In the genomic region with DNA sequence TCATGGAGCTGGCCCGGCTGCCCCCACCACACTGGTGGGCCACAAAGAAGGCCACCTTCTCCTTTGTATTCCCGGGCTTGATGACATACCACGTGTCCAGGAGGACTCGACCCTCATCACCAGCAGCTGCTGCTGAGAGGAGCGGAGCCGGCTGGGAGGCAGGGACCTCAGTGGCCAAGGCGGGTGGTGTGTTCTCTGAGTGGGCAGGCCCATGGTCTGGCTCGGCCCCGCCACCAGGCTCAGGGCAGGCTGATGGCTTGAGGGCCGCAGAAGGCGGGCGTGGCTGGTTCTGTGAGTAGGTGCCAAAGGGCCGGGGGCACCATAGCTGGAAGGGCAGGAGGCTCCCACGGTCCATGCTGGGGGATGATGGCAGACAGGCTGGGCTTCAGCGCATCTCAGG, we compare ENCODE assay signal across 17 cellular contexts. TPM values are rescaled to one million over a fixed set of nuclear protein-coding genes. Genes with fewer than 3 reads are reported as not detected.
DNase-seq lines count a peak whose midpoint lies in the region; FAIRE-seq and TF ChIP-seq lines count a peak whose summit lies in the region.
"Had no signal": no experiment of that assay in that cellular context is flagged by ENCODE, and none has a peak within 500 bp of the region (broad histone marks: within the 10 kb centered on the region; RNA-seq: fewer than 3 reads in every experiment).

No MANE protein-coding gene starts in this region.

- H3K23me2 ChIP-seq in H1 (ENCODE audit: low read depth, low read length): peaks cover 13% of the 10 kb centered on the region

- no peak overlapping the region for H4K91ac ChIP-seq in H1 (replicated peaks; ENCODE audit: insufficient read length, low read length)

- no peak overlapping the region for H4K5ac ChIP-seq in H1 (ENCODE audit: insufficient read length, low read depth, low read length)

- no peak overlapping the region for H4K8ac ChIP-seq in H1 (ENCODE audit: extremely low read depth, insufficient read depth, low read length)

- H3K4me3 Mint-ChIP-seq in osteocyte (ENCODE audit: unreplicated experiment): no peak overlapping the region
- H3K4me3 Mint-ChIP-seq: HFFc6 had no signal

- no peak overlapping the region for H3K27ac Mint-ChIP-seq in osteocyte (ENCODE audit: unreplicated experiment)
- H3K27ac Mint-ChIP-seq: HFFc6 had no signal

- TF ChIP-seq EP300 in H1 (IDR thresholded peaks at IDR 0.05; ENCODE audit: borderline replicate concordance in 1 of 2, low read depth in 2 of 2, low read length in 2 of 2): no peak

- peaks cover 14% of the 10 kb centered on the region for H3K36me3 Mint-ChIP-seq in osteocyte (ENCODE audit: unreplicated experiment)

- no peak overlapping the region for H3K23ac ChIP-seq in H1 (ENCODE audit: insufficient read length)

- TF ChIP-seq CTCF in right atrium auricular region (IDR thresholded peaks at IDR 0.05) (no peak), H1 (IDR thresholded peaks at IDR 0.05; ENCODE audit: control extremely low read depth in 1 of 3, insufficient read depth in 1 of 3, low read depth in 1 of 3, low read length in 3 of 3) (no peak), osteoblast (IDR thresholded peaks at IDR 0.05; ENCODE audit: extremely low read depth, low read depth, low read length) (no peak), tibial artery (IDR thresholded peaks at IDR 0.05) (no peak), osteocyte (IDR thresholded peaks at IDR 0.05) (no peak)

- TF ChIP-seq POLR2A in H1 (IDR thresholded peaks at IDR 0.05; ENCODE audit: control extremely low read depth in 1 of 2, low read depth in 2 of 2, low read length in 2 of 2): no peak

- no peak overlapping the region for H3K4ac ChIP-seq in H1 (replicated peaks; ENCODE audit: insufficient read length, low read depth, low read length)

- no peak for FAIRE-seq in H1 (lab: Jason Lieb, UNC)
- FAIRE-seq: GM18507, HTR-8/SVneo, K562 had no signal

- H3K79me2 ChIP-seq in H1 (ENCODE audit: control insufficient read depth in 1 of 2, insufficient read depth in 2 of 2, low read length in 2 of 2): peaks cover 8 to 35% of the 10 kb centered on the region in 2 experiments
- peaks cover 65% of the 10 kb centered on the region for H3K79me2 ChIP-seq in osteoblast (ENCODE audit: insufficient read depth, low read length)

- H2AFZ ChIP-seq in H1 (ENCODE audit: low read length) (no peak overlapping the region), osteoblast (ENCODE audit: low read length) (no peak overlapping the region)

- CTCF ChIA-PET in H1 (lab: Charles Lee; ENCODE audit: partially characterized antibody): interaction anchor here (0.6 to 4.2 kb wide), 6 partner anchors 9 to 274 kb away, joined by 3 to 14 read pairs (median 4); no protein-coding TSS in a partner anchor

- no peak overlapping the region for H3K14ac ChIP-seq in H1 (ENCODE audit: insufficient read length)

- H3K27ac ChIP-seq in right atrium auricular region: peak overlapping the region; percentile 61 to 80
- no peak overlapping the region for H3K27ac ChIP-seq in H1 (ENCODE audit: low read depth, low read length)
- no peak overlapping the region for H3K27ac ChIP-seq in osteoblast (ENCODE audit: low read depth, low read length)
- H3K27ac ChIP-seq in tibial artery: no peak overlapping the region
- H3K27ac ChIP-seq: BLaER1 treated with 17β-estradiol and CSF1 and Interleukin-3, amounts not matched to agents 10 nM and 100 nM had no signal

- H3K4me3 ChIP-seq in right atrium auricular region (no peak overlapping the region), H1 (ENCODE audit: extremely low read depth in 1 of 4, insufficient read depth in 2 of 4, low read depth in 3 of 4, low read length in 4 of 4) (no peak overlapping the region), osteoblast (ENCODE audit: insufficient read depth, low read length) (no peak overlapping the region), tibial artery (no peak overlapping the region)
- H3K4me3 ChIP-seq: BLaER1 treated with 17β-estradiol and CSF1 and Interleukin-3, amounts not matched to agents 10 nM and 100 nM; HAP-1; K562 had no signal

- H3K4me2 ChIP-seq in H1 (ENCODE audit: insufficient read depth in 1 of 2, low read depth in 2 of 2, low read length in 2 of 2) (no peak overlapping the region), osteoblast (ENCODE audit: insufficient read depth, low read length) (no peak overlapping the region)

- peaks cover 25% of the 10 kb centered on the region for H3K4me1 Mint-ChIP-seq in osteocyte (ENCODE audit: unreplicated experiment)

- H2BK12ac ChIP-seq in H1 (ENCODE audit: low read depth, low read length): no peak overlapping the region

- H3K9ac ChIP-seq in H1 (replicated peaks in 1 of 4; ENCODE audit: extremely low read depth in 1 of 4, low read depth in 3 of 4, low read length in 3 of 4): no peak overlapping the region
- H3K9ac ChIP-seq: BLaER1 treated with 17β-estradiol and CSF1 and Interleukin-3, amounts not matched to agents 10 nM and 100 nM had no signal

- H3K18ac ChIP-seq in H1 (ENCODE audit: extremely low read depth, low read length): no peak overlapping the region

- WGBS in H1 (ENCODE audit: extremely low coverage in 1 of 2, insufficient coverage in 1 of 2, insufficient read length in 1 of 2, insufficient replicate concordance in 2 of 2, low coverage in 1 of 2, low lambda C conversion rate in 2 of 2, missing lambda C conversion rate in 1 of 2), 2 experiments: 95% methylated on average over 13 of the region's 15 CpGs; no CpG with 5 or more reads in 1 of the 2 experiments

- H2AK5ac ChIP-seq in H1 (ENCODE audit: low read depth, low read length): no peak overlapping the region

- H3K27me3 ChIP-seq in right atrium auricular region (no peaks in the 10 kb centered on the region), H1 (replicated peaks in 1 of 4; ENCODE audit: control insufficient read depth in 3 of 4, extremely low read depth in 1 of 4, insufficient read depth in 3 of 4, low read length in 3 of 4) (no peaks in the 10 kb centered on the region), osteoblast (ENCODE audit: insufficient read depth, low read length) (no peaks in the 10 kb centered on the region), tibial artery (no peaks in the 10 kb centered on the region)
- H3K27me3 ChIP-seq: BLaER1 treated with 17β-estradiol and CSF1 and Interleukin-3, amounts not matched to agents 10 nM and 100 nM had no signal

- H3K9me3 ChIP-seq in right atrium auricular region: no peaks in the 10 kb centered on the region
- no peaks in the 10 kb centered on the region for H3K9me3 ChIP-seq in H1 (ENCODE audit: insufficient read depth in 2 of 2, low read depth in 1 of 2, low read length in 1 of 2)
- H3K9me3 ChIP-seq in osteoblast (ENCODE audit: low read depth, low read length): no peaks in the 10 kb centered on the region
- no peaks in the 10 kb centered on the region for H3K9me3 ChIP-seq in tibial artery
- H3K9me3 ChIP-seq: BLaER1 treated with 17β-estradiol and CSF1 and Interleukin-3, amounts not matched to agents 10 nM and 100 nM; HAP-1 had no signal

- no peaks in the 10 kb centered on the region for H3K27me3 Mint-ChIP-seq in osteocyte (ENCODE audit: unreplicated experiment)

- H2BK20ac ChIP-seq in H1 (ENCODE audit: low read length): no peak overlapping the region

- TF ChIP-seq RAD21 in H1 (IDR thresholded peaks at IDR 0.05 in 1 of 2, conservative IDR thresholded peaks at IDR 0.05 in 1 of 2; ENCODE audit: low read depth in 2 of 2, low read length in 2 of 2): no peak

- POLR2A ChIA-PET in H1 (lab: Charles Lee; ENCODE audit: partially characterized antibody): interaction anchor here (0.6 to 20.0 kb wide), 5 partner anchors 9 to 53 kb away, joined by 3 to 284 read pairs (median 5); partner anchors contain the start of genes QPCTL, SIX5 and SNRPD2

- H4K20me1 ChIP-seq in H1 (replicated peaks in 1 of 2; ENCODE audit: control insufficient read depth in 1 of 2, insufficient read depth in 2 of 2, low read length in 2 of 2) (peaks cover 5% of the 10 kb centered on the region in 2 experiments), osteoblast (ENCODE audit: insufficient read depth, low read length) (peaks cover 3% of the 10 kb centered on the region)

- H3K79me1 ChIP-seq in H1 (ENCODE audit: low read depth, low read length): peaks cover 8% of the 10 kb centered on the region

- H3K9me3 Mint-ChIP-seq in osteocyte (ENCODE audit: unreplicated experiment): no peaks in the 10 kb centered on the region
- H3K9me3 Mint-ChIP-seq: CD4-positive, CD25-positive, alpha-beta regulatory T cell; HFFc6 had no signal

- intact Hi-C loops in cardiac septum (cut with DNase I): no loop called here
- intact Hi-C loops in tibial artery (cut with DNase I; ENCODE audit: low total_unique reads): loop anchor here (10.0 kb wide), 1 partner anchor 52 kb away; the partner anchor contains the start of gene SIX5

- H3K4me1 ChIP-seq in right atrium auricular region (peaks cover 0 to 19% of the 10 kb centered on the region in 2 donors), H1 (replicated peaks in 1 of 4; ENCODE audit: control insufficient read depth in 3 of 4, insufficient read depth in 4 of 4, low read length in 3 of 4) (peaks cover 0 to 8% (median 6%) of the 10 kb centered on the region in 4 experiments; a peak in 6 of 7 replicates), osteoblast (ENCODE audit: insufficient read depth, low read length) (peaks cover 16% of the 10 kb centered on the region), tibial artery (peaks cover 0 to 16% (median 8%) of the 10 kb centered on the region in 4 donors)

- 0 out of 2 replicates have a peak overlapping the region, but pooled peaks have one; percentile 46 for H2BK15ac ChIP-seq in H1 (ENCODE audit: low read length)

- DNase-seq in right atrium auricular region (ENCODE audit: low spot score) (no peak), cardiac septum (ENCODE audit: low spot score) (no peak), H1 (ENCODE audit: low read depth in 1 of 2, low spot score in 2 of 2) (no peak), osteoblast (ENCODE audit: insufficient read length, low spot score, missing footprints) (peak; percentile 65), tibial artery (no peak), osteocyte (ENCODE audit: extremely low spot score, unreplicated experiment) (no peak)
- DNase-seq: ACHN; CD4-positive, CD25-positive, alpha-beta regulatory T cell; DMS53; GOT3; HFFc6 had no signal

- H2BK5ac ChIP-seq in H1 (ENCODE audit: low read depth, low read length): no peak overlapping the region

- H3K36me3 ChIP-seq in right atrium auricular region (peaks cover 19% of the 10 kb centered on the region), H1 (ENCODE audit: control insufficient read depth in 2 of 4, insufficient read depth in 4 of 4, low read length in 3 of 4) (peaks cover 0 to 19% (median 11%) of the 10 kb centered on the region in 4 experiments; a peak in 6 of 8 replicates), osteoblast (ENCODE audit: insufficient read depth, low read length) (no peaks in the 10 kb centered on the region), tibial artery (peaks cover 10 to 26% (median 23%) of the 10 kb centered on the region in 3 donors)

- no peak overlapping the region for H2BK120ac ChIP-seq in H1 (replicated peaks; ENCODE audit: low read depth, low read length)

- no peak overlapping the region for H3K56ac ChIP-seq in H1 (replicated peaks; ENCODE audit: insufficient read length, low read depth, low read length)

RNA-seq across cellular contexts. Expression of gene FBXO46, which starts 17.6 kb away (rescaled TPM):
- total RNA-seq in right atrium auricular region (10 to 100 TPM; 11.6 to 12.1 TPM), cardiac septum (8.2 TPM), osteoblast (8.0 and 9.0 TPM in 2 replicates), osteocyte (16.0 and 18.3 TPM in 2 replicates)
- 38.9 and 42.3 TPM in 2 replicates for total RNA-seq in H1 (2021; fragmentation: NEBNext Ultra II Directional; extraction: Animal tissue kit (Norgen Biotek cat#: 25700))
- polyA plus RNA-seq in H1 (2011; rRNA removed): 11.2 and 22.1 TPM in 2 replicates
- 17.2 TPM for polyA plus RNA-seq in H1 (2011; cell fraction: cytosol; rRNA removed)
- polyA plus RNA-seq in H1 (2011; cell fraction: nucleus; rRNA removed): 37.0 TPM
- polyA plus RNA-seq in H1 (2012, experiment 1 of 2): 12.7 to 20.2 TPM (median 18.5 TPM) in 4 replicates
- polyA plus RNA-seq in H1 (2012, experiment 2 of 2): 12.9 TPM
- polyA plus RNA-seq in H1 (2013, experiment 1 of 2): 21.3 TPM
- 21.9 TPM for polyA plus RNA-seq in H1 (2013, experiment 2 of 2)
- 5.4 and 9.2 TPM in 2 replicates for polyA minus RNA-seq in H1 (2011; rRNA and poly(A)+ RNA removed)
- polyA minus RNA-seq in H1 (2011; cell fraction: cytosol; rRNA and poly(A)+ RNA removed): 15.4 TPM
- polyA minus RNA-seq in H1 (2011; cell fraction: nucleus; rRNA and poly(A)+ RNA removed): 16.4 TPM

RNA-seq across cellular contexts. Expression of gene MEIOSIN, which starts 20.1 kb away (rescaled TPM):
- total RNA-seq in right atrium auricular region: under 1 TPM; 0.78 to 0.90 TPM
- total RNA-seq in cardiac septum: not detected
- not detected in 2 replicates for total RNA-seq in H1 (2021; fragmentation: NEBNext Ultra II Directional; extraction: Animal tissue kit (Norgen Biotek cat#: 25700))
- polyA plus RNA-seq in H1 (2011; rRNA removed): 0.11 and 0.14 TPM in 2 replicates
- 0.06 TPM for polyA plus RNA-seq in H1 (2011; cell fraction: cytosol; rRNA removed)
- 0.09 TPM for polyA plus RNA-seq in H1 (2011; cell fraction: nucleus; rRNA removed)
- polyA plus RNA-seq in H1 (2012, experiment 1 of 2): 0.07 to 0.09 TPM (median 0.08 TPM) in 3 of 4 replicates, not detected in the other
- not detected for polyA plus RNA-seq in H1 (2012, experiment 2 of 2)
- 0.06 TPM for polyA plus RNA-seq in H1 (2013, experiment 1 of 2)
- 0.07 TPM for polyA plus RNA-seq in H1 (2013, experiment 2 of 2)
- polyA minus RNA-seq in H1 (2011; rRNA and poly(A)+ RNA removed): 0.16 TPM in 1 of 2 replicates, not detected in the other
- polyA minus RNA-seq in H1 (2011; cell fraction: cytosol; rRNA and poly(A)+ RNA removed): not detected
- not detected for polyA minus RNA-seq in H1 (2011; cell fraction: nucleus; rRNA and poly(A)+ RNA removed)
- not detected in 2 replicates for total RNA-seq in osteoblast
- not detected in 2 replicates for total RNA-seq in osteocyte
- total RNA-seq: A172; CD4-positive, CD25-positive, alpha-beta regulatory T cell; HFFc6 had no signal
- polyA plus RNA-seq: CD4-positive, CD25-positive, alpha-beta regulatory T cell had no signal

RNA-seq across cellular contexts. Expression of gene QPCTL, which starts 20.7 kb away (rescaled TPM):
- 1 to 10 TPM; 2.4 to 3.0 TPM for total RNA-seq in right atrium auricular region
- 2.6 TPM for total RNA-seq in cardiac septum
- total RNA-seq in H1 (2021; fragmentation: NEBNext Ultra II Directional; extraction: Animal tissue kit (Norgen Biotek cat#: 25700)): 25.2 and 27.1 TPM in 2 replicates
- 35.3 and 49.3 TPM in 2 replicates for polyA plus RNA-seq in H1 (2011; rRNA removed)
- polyA plus RNA-seq in H1 (2011; cell fraction: cytosol; rRNA removed): 25.1 TPM
- 66.5 TPM for polyA plus RNA-seq in H1 (2011; cell fraction: nucleus; rRNA removed)
- 24.3 to 29.8 TPM (median 24.9 TPM) in 4 replicates for polyA plus RNA-seq in H1 (2012, experiment 1 of 2)
- polyA plus RNA-seq in H1 (2012, experiment 2 of 2): 36.1 TPM
- polyA plus RNA-seq in H1 (2013, experiment 1 of 2): 26.5 TPM
- 27.2 TPM for polyA plus RNA-seq in H1 (2013, experiment 2 of 2)
- 15.5 and 21.6 TPM in 2 replicates for polyA minus RNA-seq in H1 (2011; rRNA and poly(A)+ RNA removed)
- 13.3 TPM for polyA minus RNA-seq in H1 (2011; cell fraction: cytosol; rRNA and poly(A)+ RNA removed)
- polyA minus RNA-seq in H1 (2011; cell fraction: nucleus; rRNA and poly(A)+ RNA removed): 17.3 TPM
- total RNA-seq in osteoblast: 15.6 and 16.5 TPM in 2 replicates
- 14.0 TPM in 2 replicates for total RNA-seq in osteocyte

RNA-seq across cellular contexts. Expression of gene SNRPD2, which starts 21.4 kb away (rescaled TPM):
- total RNA-seq in right atrium auricular region (100 to 1,000 TPM; 158 to 201 TPM), cardiac septum (210 TPM), osteoblast (139 and 155 TPM in 2 replicates), osteocyte (366 and 397 TPM in 2 replicates)
- 759 and 761 TPM in 2 replicates for total RNA-seq in H1 (2021; fragmentation: NEBNext Ultra II Directional; extraction: Animal tissue kit (Norgen Biotek cat#: 25700))
- 493 and 645 TPM in 2 replicates for polyA plus RNA-seq in H1 (2011; rRNA removed)
- 908 TPM for polyA plus RNA-seq in H1 (2011; cell fraction: cytosol; rRNA removed)
- 511 TPM for polyA plus RNA-seq in H1 (2011; cell fraction: nucleus; rRNA removed)
- 587 to 956 TPM (median 875 TPM) in 4 replicates for polyA plus RNA-seq in H1 (2012, experiment 1 of 2)
- 702 TPM for polyA plus RNA-seq in H1 (2012, experiment 2 of 2)
- polyA plus RNA-seq in H1 (2013, experiment 1 of 2): 2,416 TPM
- 2,457 TPM for polyA plus RNA-seq in H1 (2013, experiment 2 of 2)
- polyA minus RNA-seq in H1 (2011; rRNA and poly(A)+ RNA removed): 127 and 148 TPM in 2 replicates
- 123 TPM for polyA minus RNA-seq in H1 (2011; cell fraction: cytosol; rRNA and poly(A)+ RNA removed)
- polyA minus RNA-seq in H1 (2011; cell fraction: nucleus; rRNA and poly(A)+ RNA removed): 192 TPM

RNA-seq across cellular contexts. Expression of gene GIPR, which starts 45.1 kb away (rescaled TPM):
- total RNA-seq in right atrium auricular region: 1 to 10 TPM; 2.7 to 3.1 TPM
- total RNA-seq in cardiac septum: 6.9 TPM
- 0.54 and 1.3 TPM in 2 replicates for total RNA-seq in H1 (2021; fragmentation: NEBNext Ultra II Directional; extraction: Animal tissue kit (Norgen Biotek cat#: 25700))
- polyA plus RNA-seq in H1 (2011; rRNA removed): 0.42 and 1.0 TPM in 2 replicates
- 1.0 TPM for polyA plus RNA-seq in H1 (2011; cell fraction: cytosol; rRNA removed)
- 4.3 TPM for polyA plus RNA-seq in H1 (2011; cell fraction: nucleus; rRNA removed)
- 0.80 to 1.7 TPM (median 1.1 TPM) in 4 replicates for polyA plus RNA-seq in H1 (2012, experiment 1 of 2)
- polyA plus RNA-seq in H1 (2012, experiment 2 of 2): 0.50 TPM
- polyA plus RNA-seq in H1 (2013, experiment 1 of 2): 0.57 TPM
- 0.74 TPM for polyA plus RNA-seq in H1 (2013, experiment 2 of 2)
- polyA minus RNA-seq in H1 (2011; rRNA and poly(A)+ RNA removed): 0.46 and 1.5 TPM in 2 replicates
- polyA minus RNA-seq in H1 (2011; cell fraction: cytosol; rRNA and poly(A)+ RNA removed): not detected
- 1.9 TPM for polyA minus RNA-seq in H1 (2011; cell fraction: nucleus; rRNA and poly(A)+ RNA removed)
- total RNA-seq in osteoblast: under 0.01 and 0.88 TPM in 2 replicates
- total RNA-seq in osteocyte: 0.81 and 1.3 TPM in 2 replicates

Comparison
In these comparisons a context has a peak if more than half of its experiments do, and no peak if none do; other contexts are left out.
1. H3K27ac ChIP-seq: peak in right atrium auricular region (2 of 2); none in H1 (single experiment), osteoblast (single experiment) and tibial artery (0 of 2).